Comparison of ENCODE assay signal across 8 cellular contexts in genomic region chrX:1537031-1537715, GRCh38. TPM values are rescaled to one million over a fixed set of nuclear protein-coding genes. Genes with fewer than 3 reads are reported as not detected.
A peak's percentile ranks its signal among the peaks of the same experiment; 100 is the strongest.
DNase-seq lines count a peak whose midpoint lies in the region; ATAC-seq and TF ChIP-seq lines count a peak whose summit lies in the region.

Gene P2RY8, minus strand, starts transcription at chrX:1537185. Its CDS starts 70,627 bp downstream, at chrX:1466558.

- H3K27me3 ChIP-seq in PC-9 (ENCODE audit: insufficient read depth, low read depth) (no peaks in the 10 kb centered on the region), left ventricle myocardium inferior (ENCODE audit: low read depth) (no peaks in the 10 kb centered on the region)

- no peak within 1 kb of the TSS for H3K27ac ChIP-seq in PC-9
- peak within 1 kb of the TSS; percentile 79 for H3K27ac ChIP-seq in left ventricle myocardium inferior (replicated peaks)

- intact Hi-C loops in PC-9 (cut with micrococcal nuclease; ENCODE audit: unreplicated experiment) (no loop called here), left ventricle myocardium inferior (cut with micrococcal nuclease) (no loop called here)

- POLR2A ChIA-PET in PC-9 (lab: Charles Lee; ENCODE audit: unreplicated experiment), result no interaction called here

- H3K4me2 ChIP-seq in PC-9, result peak within 1 kb of the TSS; percentile 23; the same call in 1 of the 2 replicates

- CTCF ChIA-PET in PC-9 (lab: Charles Lee), result no interaction called here

- BruUV-seq in PC-9 (replicated peaks; lab: Mats Ljungman, UMichigan), result no TSS peak

- no peaks in the 10 kb centered on the region for H4K20me1 ChIP-seq in PC-9 (ENCODE audit: insufficient read depth)

- no peaks in the 10 kb centered on the region; the same call in 1 of the 2 replicates for H3F3A ChIP-seq in PC-9 (ENCODE audit: insufficient read depth, low read depth)

- H2AFZ ChIP-seq in PC-9, result no peak within 1 kb of the TSS

- no peaks in the 10 kb centered on the region for H3K36me3 ChIP-seq in PC-9 (ENCODE audit: low read depth)
- no peaks in the 10 kb centered on the region for H3K36me3 ChIP-seq in left ventricle myocardium inferior

- peak; percentile 4 for DNase-seq in NK-92 (lab: John Stamatoyannopoulos, UW; ENCODE audit: unreplicated experiment)
- no peak for DNase-seq in NK-92 treated with Interleukin-12 subunit alpha and Interleukin-12 subunit beta, amount 100 ng/mL, for 24 hours (lab: John Stamatoyannopoulos, UW)
- DNase-seq in PC-9, result peak; percentile 30 to 69
- peak; percentile 87 for DNase-seq in activated T-cell treated with anti-CD3 and anti-CD28 coated beads, Interleukin-2, amount 50 U/mL, for 48 hours
- peak; percentile 49 for DNase-seq in left ventricle myocardium inferior
- DNase-seq in stimulated activated CD4-positive, alpha-beta T cell treated with anti-CD3 and anti-CD28 coated beads, Interleukin-4, amount 100 ng/mL, for 48 hours (ENCODE audit: low read depth in 2 of 2), result peak; percentile 65 to 76
- no peak for DNase-seq in NCI-H2081 (lab: John Stamatoyannopoulos, UW)

- H3K79me2 ChIP-seq in PC-9 (ENCODE audit: low read depth), result no peaks in the 10 kb centered on the region

- no peaks in the 10 kb centered on the region for H3K9me3 ChIP-seq in PC-9 (ENCODE audit: insufficient read depth, low read depth)
- H3K9me3 ChIP-seq in left ventricle myocardium inferior (replicated peaks), result no peaks in the 10 kb centered on the region

- ATAC-seq in HG03060 (IDR thresholded peaks at IDR 0.05; ENCODE audit: low read depth, unreplicated experiment), result peak; percentile 51

- TF ChIP-seq CTCF in PC-9 (conservative IDR thresholded peaks at IDR 0.05), result no peak
- no peak for TF ChIP-seq CTCF in left ventricle myocardium inferior (IDR thresholded peaks at IDR 0.05; ENCODE audit: borderline replicate concordance)

- no peak within 1 kb of the TSS for H3K4me3 ChIP-seq in PC-9
- peak within 1 kb of the TSS; percentile 64 for H3K4me3 ChIP-seq in left ventricle myocardium inferior

- no peaks in the 10 kb centered on the region for H3K9me2 ChIP-seq in PC-9 (ENCODE audit: insufficient read depth)

- H3K4me1 ChIP-seq in PC-9 (replicated peaks; ENCODE audit: insufficient read depth), result no peaks in the 10 kb centered on the region
- no peaks in the 10 kb centered on the region for H3K4me1 ChIP-seq in left ventricle myocardium inferior

RNA-seq across cellular contexts. Expression of gene P2RY8, which starts in this region (rescaled TPM):
- total RNA-seq in PC-9 (2021), result not detected in 2 replicates
- total RNA-seq in left ventricle myocardium inferior, result 1.9 TPM

Comparison
In these comparisons a context has a peak if more than half of its experiments do, and no peak if none do; other contexts are left out.
1. DNase-seq: peak in NK-92 (single experiment), activated T-cell treated with anti-CD3 and anti-CD28 coated beads, Interleukin-2, amount 50 U/mL, for 48 hours (2 of 2), left ventricle myocardium inferior (single experiment) and stimulated activated CD4-positive, alpha-beta T cell treated with anti-CD3 and anti-CD28 coated beads, Interleukin-4, amount 100 ng/mL, for 48 hours (2 of 2); none in NK-92 treated with Interleukin-12 subunit alpha and Interleukin-12 subunit beta, amount 100 ng/mL, for 24 hours (single experiment) and NCI-H2081 (0 of 2).
2. Peak in DNase-seq and H3K4me2 ChIP-seq in PC-9; RNA of the gene not detected or under 1 TPM.